ENCODE assay signal across 14 cellular contexts in genomic region chr2:73925033-73925704, GRCh38. TPM values are rescaled to one million over a fixed set of nuclear protein-coding genes. Genes with fewer than 3 reads are reported as not detected.
DNase-seq lines count a peak whose midpoint lies in the region; ATAC-seq, FAIRE-seq and TF ChIP-seq lines count a peak whose summit lies in the region.
"Had no signal": no experiment of that assay in that cellular context is flagged by ENCODE, and none has a peak within 500 bp of the region (broad histone marks: within the 10 kb centered on the region; RNA-seq: fewer than 3 reads in every experiment).

No MANE protein-coding gene starts in this region.

- H3K9me3 ChIP-seq in GM23248 (ENCODE audit: low read depth) (no peaks in the 10 kb centered on the region), Panc1 (ENCODE audit: control insufficient read depth, insufficient read depth, low read depth, low read length) (no peaks in the 10 kb centered on the region), keratinocyte (ENCODE audit: control insufficient read depth, low read depth, low read length) (no peaks in the 10 kb centered on the region), thyroid gland (no peaks in the 10 kb centered on the region)
- H3K9me3 ChIP-seq: ovary had no signal

- in situ Hi-C loops in GM23248 (cut with MboI) (no loop called here), Panc1 (cut with HindIII; ENCODE audit: low pct_unique_long_range_greater_than_20kb, low sequenced_read_pairs) (no loop called here)

- H3K9me1 ChIP-seq in keratinocyte (ENCODE audit: control insufficient read depth, extremely low read depth, insufficient read depth, low read length): no peaks in the 10 kb centered on the region

- H4K20me1 ChIP-seq in GM23248 (ENCODE audit: insufficient read depth): peaks cover 4% of the 10 kb centered on the region; the same call in 1 of the 2 replicates
- no peaks in the 10 kb centered on the region for H4K20me1 ChIP-seq in keratinocyte (ENCODE audit: control insufficient read depth, extremely low read depth, insufficient read depth, low read length)

- dilution Hi-C loops in keratinocyte (cut with MboI; ENCODE audit: extremely low pct_ligation_motif_present, low sequenced_read_pairs): no loop called here

- BruUV-seq in Panc1 (replicated peaks; lab: Mats Ljungman, UMichigan): no TSS peak

- ATAC-seq in Panc1: no peak
- ATAC-seq: left cardiac atrium; stimulated activated effector memory CD8-positive, alpha-beta T cell treated with anti-CD3 and anti-CD28 coated beads, Interleukin-12 subunit alpha, Interleukin-12 subunit beta, amount 100 ng/mL, for 72 hours had no signal

- CTCF ChIA-PET in Panc1 (lab: Charles Lee): no interaction called here

- H3K79me2 ChIP-seq in GM23248 (ENCODE audit: insufficient read depth) (peaks cover 34% of the 10 kb centered on the region), keratinocyte (ENCODE audit: control insufficient read depth, insufficient read depth, low read length) (peaks cover 35% of the 10 kb centered on the region)

- 74 to 81% methylated on average over 7 of the region's 7 CpGs for WGBS in GM23248 (ENCODE audit: low coverage in 1 of 2, low lambda C conversion rate in 2 of 2, missing lambda C conversion rate in 2 of 2), 2 experiments
- WGBS in thyroid gland, 2 donors: 87 to 90% methylated on average over 7 of the region's 7 CpGs

- H2AFZ ChIP-seq in GM23248 (peak overlapping the region; percentile 74; the same call in 1 of the 2 replicates), keratinocyte (ENCODE audit: control insufficient read depth, low read length) (no peak overlapping the region)

- H3K27me3 ChIP-seq in GM23248 (replicated peaks; ENCODE audit: insufficient read depth) (peaks cover 8% of the 10 kb centered on the region; the same call in 1 of the 2 replicates), Panc1 (ENCODE audit: control insufficient read depth, insufficient read depth, low read length) (no peaks in the 10 kb centered on the region), keratinocyte (ENCODE audit: control insufficient read depth, extremely low read depth, insufficient read depth, low read length) (no peaks in the 10 kb centered on the region), thyroid gland (no peaks in the 10 kb centered on the region)
- H3K27me3 ChIP-seq: ovary had no signal

- TF ChIP-seq CTCF in Panc1 (IDR thresholded peaks at IDR 0.05): no peak
- no peak for TF ChIP-seq CTCF in keratinocyte (optimal IDR thresholded peaks at IDR 0.05 in 1 of 3, IDR thresholded peaks at IDR 0.05 in 1 of 3, conservative IDR thresholded peaks at IDR 0.05 in 1 of 3; ENCODE audit: extremely low read depth in 1 of 3, insufficient read depth in 2 of 3, low read length in 3 of 3)
- no peak for TF ChIP-seq CTCF in thyroid gland (IDR thresholded peaks at IDR 0.05)

- H3F3A ChIP-seq in GM23248 (ENCODE audit: insufficient read depth): peaks cover 21% of the 10 kb centered on the region; the same call in 1 of the 2 replicates

- POLR2A ChIA-PET in Panc1 (lab: Charles Lee): interaction anchor here (0.7 kb wide), 1 partner anchor 225 kb away, joined by 3 read pairs; no protein-coding TSS in a partner anchor

- H3K4me2 ChIP-seq in GM23248 (ENCODE audit: unreplicated experiment) (no peak overlapping the region), keratinocyte (ENCODE audit: control insufficient read depth, extremely low read depth, insufficient read depth, low read depth, low read length) (peak overlapping the region; percentile 87)

- H3K9me2 ChIP-seq in GM23248 (ENCODE audit: insufficient read depth): no peaks in the 10 kb centered on the region

- intact Hi-C loops in Panc1 (cut with micrococcal nuclease; ENCODE audit: unreplicated experiment) (no loop called here), thyroid gland (cut with DNase I) (loop anchor here (10.0 kb wide), 1 partner anchor 80 kb away; no protein-coding TSS in a partner anchor)

- no peak overlapping the region for H3K4me3 ChIP-seq in GM23248
- H3K4me3 ChIP-seq in Panc1 (ENCODE audit: low read depth in 2 of 2, low read length in 2 of 2): no peak overlapping the region
- no peak overlapping the region for H3K4me3 ChIP-seq in keratinocyte (ENCODE audit: control insufficient read depth in 2 of 3, extremely low read depth in 1 of 3, insufficient read depth in 2 of 3, low read depth in 1 of 3, low read length in 3 of 3)
- H3K4me3 ChIP-seq in thyroid gland (replicated peaks in 1 of 3): no peak overlapping the region
- H3K4me3 ChIP-seq: ovary had no signal

- TF ChIP-seq POLR2A in thyroid gland (IDR thresholded peaks at IDR 0.05): no peak

- H3K9ac ChIP-seq in GM23248 (no peak overlapping the region), keratinocyte (ENCODE audit: control insufficient read depth, extremely low read depth, insufficient read depth, low read length) (peak overlapping the region; percentile 9)

- H3K4me1 ChIP-seq in GM23248 (ENCODE audit: insufficient read depth) (peaks cover 12% of the 10 kb centered on the region), Panc1 (ENCODE audit: control insufficient read depth, insufficient read depth, low read length) (peaks cover 16% of the 10 kb centered on the region), keratinocyte (ENCODE audit: control insufficient read depth, extremely low read depth, insufficient read depth, low read length) (peaks cover 35% of the 10 kb centered on the region), thyroid gland (peaks cover 14 to 20% of the 10 kb centered on the region in 2 donors)

- DNase-seq in CD1c-positive myeloid dendritic cell (ENCODE audit: extremely low spot score): peak; percentile 52
- no peak for DNase-seq in GM23248
- DNase-seq in Panc1 (ENCODE audit: low read depth, low spot score): no peak
- no peak for DNase-seq in keratinocyte (ENCODE audit: low read depth, low spot score)
- no peak for DNase-seq in thyroid gland
- no peak for DNase-seq in medulla oblongata (ENCODE audit: extremely low spot score)
- no peak for DNase-seq in activated effector memory CD4-positive, alpha-beta T cell treated with Interleukin-2 at 50 U/mL for 16 hours
- DNase-seq in cerebellar nuclear complex (lab: John Stamatoyannopoulos, UW): no peak
- DNase-seq: foreskin melanocyte, left cardiac atrium, T-helper 1 cell had no signal

- H3K27ac ChIP-seq in GM23248: no peak overlapping the region
- H3K27ac ChIP-seq in Panc1 (ENCODE audit: low read length): peak overlapping the region; percentile 50
- H3K27ac ChIP-seq in keratinocyte (ENCODE audit: control insufficient read depth, insufficient read depth, low read length): peak overlapping the region; percentile 99
- H3K27ac ChIP-seq in thyroid gland: no peak overlapping the region
- H3K27ac ChIP-seq: ovary had no signal

- no peak for FAIRE-seq in keratinocyte (lab: Jason Lieb, UNC)

- H3K36me3 ChIP-seq in GM23248 (ENCODE audit: low read depth): no peaks in the 10 kb centered on the region
- H3K36me3 ChIP-seq in Panc1 (ENCODE audit: control insufficient read depth, insufficient read depth, low read length): no peaks in the 10 kb centered on the region; the same call in 1 of the 2 replicates
- no peaks in the 10 kb centered on the region for H3K36me3 ChIP-seq in keratinocyte (ENCODE audit: control insufficient read depth in 2 of 2, extremely low read depth in 1 of 2, insufficient read depth in 2 of 2, low read length in 2 of 2)
- H3K36me3 ChIP-seq in thyroid gland: no peaks in the 10 kb centered on the region
- H3K36me3 ChIP-seq: ovary had no signal

RNA-seq across cellular contexts. Expression of gene DGUOK, which starts 1.5 kb away (rescaled TPM):
- 50.9 and 59.2 TPM in 2 replicates for total RNA-seq in GM23248 (2014; rRNA removed; shearing (Covaris generic))
- polyA plus RNA-seq in GM23248 (2016; fragmentation: Nextera tagmentation; extraction: Ambion mirVana) (116 and 126 TPM in 2 replicates), keratinocyte (76.4 to 106 TPM (median 102 TPM) in 3 replicates)
- total RNA-seq in Panc1 (2021; ENCODE audit: unreplicated experiment) (78.5 TPM), thyroid gland (10 to 100 TPM; 41.8 to 65.8 (median 46.9) TPM)
- polyA plus RNA-seq in Panc1 (2012; ENCODE audit: insufficient read length): 82.3 TPM
- polyA plus RNA-seq in keratinocyte (2011; ENCODE audit: low read depth): 12.3 TPM
- 98.1 and 132 TPM in 2 replicates for polyA plus RNA-seq in keratinocyte (2011; cell fraction: cytosol; rRNA removed)
- 50.9 and 59.2 TPM in 2 replicates for polyA plus RNA-seq in keratinocyte (2011; cell fraction: nucleus; rRNA removed)
- 75.0 and 100 TPM in 2 replicates for polyA plus RNA-seq in keratinocyte (2012; ENCODE audit: low replicate concordance)
- 37.6 to 46.3 TPM (median 38.1 TPM) in 3 replicates for polyA minus RNA-seq in keratinocyte
- polyA minus RNA-seq in keratinocyte (2011; cell fraction: cytosol; rRNA and poly(A)+ RNA removed): 36.4 TPM
- 18.3 and 21.2 TPM in 2 replicates for polyA minus RNA-seq in keratinocyte (2011; cell fraction: nucleus; rRNA and poly(A)+ RNA removed)

RNA-seq across cellular contexts. Expression of gene ACTG2, which starts 32.4 kb away (rescaled TPM):
- not detected in 2 replicates for total RNA-seq in GM23248 (2014; rRNA removed; shearing (Covaris generic))
- polyA plus RNA-seq in GM23248 (2016; fragmentation: Nextera tagmentation; extraction: Ambion mirVana): not detected in 2 replicates
- 0.23 TPM for total RNA-seq in Panc1 (2021; ENCODE audit: unreplicated experiment)
- 0.44 TPM for polyA plus RNA-seq in Panc1 (2012; ENCODE audit: insufficient read length)
- polyA plus RNA-seq in keratinocyte: 0.12 to 0.18 TPM in 2 of 3 replicates, not detected in the other
- not detected for polyA plus RNA-seq in keratinocyte (2011; ENCODE audit: low read depth)
- polyA plus RNA-seq in keratinocyte (2011; cell fraction: cytosol; rRNA removed): 0.26 and 0.69 TPM in 2 replicates
- 0.47 and 0.93 TPM in 2 replicates for polyA plus RNA-seq in keratinocyte (2011; cell fraction: nucleus; rRNA removed)
- polyA plus RNA-seq in keratinocyte (2012; ENCODE audit: low replicate concordance): not detected in 2 replicates
- 0.30 TPM in 1 of 3 replicates, not detected in the others for polyA minus RNA-seq in keratinocyte
- polyA minus RNA-seq in keratinocyte (2011; cell fraction: cytosol; rRNA and poly(A)+ RNA removed): not detected
- polyA minus RNA-seq in keratinocyte (2011; cell fraction: nucleus; rRNA and poly(A)+ RNA removed): not detected in 2 replicates
- 10 to 100 TPM in 1 of 4 donors, 1 to 10 TPM in 3; 1.5 to 24.4 (median 2.3) TPM for total RNA-seq in thyroid gland
- total RNA-seq: NCI-H460 had no signal

RNA-seq across cellular contexts. Expression of gene TET3, which starts 59.5 kb away (rescaled TPM):
- 2.9 and 4.3 TPM in 2 replicates for total RNA-seq in GM23248 (2014; rRNA removed; shearing (Covaris generic))
- polyA plus RNA-seq in GM23248 (2016; fragmentation: Nextera tagmentation; extraction: Ambion mirVana) (1.3 TPM in 2 replicates), keratinocyte (1.8 to 3.2 TPM (median 2.9 TPM) in 3 replicates)
- total RNA-seq in Panc1 (2021; ENCODE audit: unreplicated experiment) (13.1 TPM), thyroid gland (10 to 100 TPM in 1 of 4 donors, 1 to 10 TPM in 3; 6.4 to 10.8 (median 7.5) TPM)
- polyA plus RNA-seq in Panc1 (2012; ENCODE audit: insufficient read length): 7.0 TPM
- 2.4 TPM for polyA plus RNA-seq in keratinocyte (2011; ENCODE audit: low read depth)
- 1.1 and 1.5 TPM in 2 replicates for polyA plus RNA-seq in keratinocyte (2011; cell fraction: cytosol; rRNA removed)
- polyA plus RNA-seq in keratinocyte (2011; cell fraction: nucleus; rRNA removed): 8.3 and 9.1 TPM in 2 replicates
- 4.1 and 5.9 TPM in 2 replicates for polyA plus RNA-seq in keratinocyte (2012; ENCODE audit: low replicate concordance)
- 3.2 to 15.1 TPM (median 5.7 TPM) in 3 replicates for polyA minus RNA-seq in keratinocyte
- 2.5 TPM for polyA minus RNA-seq in keratinocyte (2011; cell fraction: cytosol; rRNA and poly(A)+ RNA removed)
- 8.2 and 13.5 TPM in 2 replicates for polyA minus RNA-seq in keratinocyte (2011; cell fraction: nucleus; rRNA and poly(A)+ RNA removed)

Comparison
In these comparisons a context has a peak if more than half of its experiments do, and no peak if none do; other contexts are left out.
1. H3K27ac ChIP-seq: peak in Panc1 (single experiment) and keratinocyte (single experiment); none in GM23248 (single experiment) and thyroid gland (0 of 3).